20 cellular contexts compared by ENCODE assay signal in the genomic region with DNA sequence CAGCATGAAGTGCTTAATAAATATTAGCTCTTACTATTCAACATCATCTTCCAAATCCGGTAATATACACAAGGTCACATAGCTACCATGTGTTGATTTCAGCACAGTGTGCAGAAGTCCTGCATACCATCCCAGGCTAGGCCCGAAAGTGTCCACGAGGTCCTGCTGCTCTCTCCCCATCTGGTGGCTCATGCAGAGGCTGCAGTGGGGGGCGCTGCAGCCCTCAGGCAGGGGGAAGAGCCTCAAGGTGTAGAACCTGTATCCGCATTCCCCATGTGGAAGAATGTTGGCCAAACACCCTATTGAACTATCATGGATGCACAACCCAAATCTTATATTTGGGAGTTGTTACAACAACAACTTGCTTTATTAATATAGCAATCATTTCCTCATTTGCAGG.
"Had no signal": no experiment of that assay in that cellular context is flagged by ENCODE, and none has a peak within 500 bp of the region (broad histone marks: within the 10 kb centered on the region; RNA-seq: fewer than 3 reads in every experiment).

No MANE protein-coding gene starts in this region.

- H3K36me3 Mint-ChIP-seq: mesothelial cell of epicardium; naive B cell; naive thymus-derived CD8-positive, alpha-beta T cell had no signal

- H3K4me2 ChIP-seq: hepatocyte had no signal

- H3K4me3 Mint-ChIP-seq: mesothelial cell of epicardium; naive B cell; naive thymus-derived CD8-positive, alpha-beta T cell had no signal

- H3K36me3 ChIP-seq: esophagus muscularis mucosa, heart left ventricle, left lung, lower lobe of right lung had no signal

- H3K27ac ChIP-seq: coronary artery, dorsolateral prefrontal cortex, esophagus muscularis mucosa, foreskin keratinocyte, gastroesophageal sphincter, heart left ventricle, hepatocyte, left lung, lower lobe of right lung had no signal

- H3K4me1 Mint-ChIP-seq: mesothelial cell of epicardium; naive B cell; naive thymus-derived CD8-positive, alpha-beta T cell had no signal

- ATAC-seq: foreskin keratinocyte; gastroesophageal sphincter; heart left ventricle; left cardiac atrium; left lung; left ventricle myocardium superior; lower lobe of right lung; mucosa of descending colon; naive thymus-derived CD8-positive, alpha-beta T cell had no signal

- H3K4me1 ChIP-seq: esophagus muscularis mucosa, foreskin keratinocyte, gastroesophageal sphincter, heart left ventricle, left lung, lower lobe of right lung had no signal

- H2AFZ ChIP-seq: hepatocyte had no signal

- H3K9me3 ChIP-seq: esophagus muscularis mucosa, gastroesophageal sphincter, heart left ventricle, lower lobe of right lung, mucosa of descending colon had no signal

- H3K4me3 ChIP-seq: coronary artery, dorsolateral prefrontal cortex, esophagus muscularis mucosa, gastroesophageal sphincter, heart left ventricle, hepatocyte, left lung, lower lobe of right lung, mucosa of descending colon had no signal

- H3K27ac Mint-ChIP-seq: mesothelial cell of epicardium; naive B cell; naive thymus-derived CD8-positive, alpha-beta T cell had no signal

- H3K27me3 ChIP-seq: esophagus muscularis mucosa, foreskin keratinocyte, gastroesophageal sphincter, heart left ventricle, hepatocyte, left lung had no signal

- DNase-seq: dermis blood vessel endothelial cell; dorsolateral prefrontal cortex; effector CD4-positive, alpha-beta T cell; effector memory CD4-positive, alpha-beta T cell; foreskin keratinocyte; heart left ventricle; hypothalamus; left cardiac atrium; left lung; left ventricle myocardium superior; lower lobe of right lung; mesenchymal stem cell; mucosa of descending colon; naive B cell; naive thymus-derived CD8-positive, alpha-beta T cell had no signal

- H3K79me2 ChIP-seq: hepatocyte had no signal

- H3K9me3 Mint-ChIP-seq: mesothelial cell of epicardium had no signal
